Comparison of ENCODE assay signal across 1 cellular context in genomic region chr7:102079140-102080002, GRCh38.
TF ChIP-seq lines count a peak whose summit lies in the region.

No MANE protein-coding gene starts in this region.

TF ChIP-seq in K562, 482 proteins besides CTCF, POLR2A, EP300 and RAD21 (continued from another document):
- TF ChIP-seq ATF3 (IDR thresholded peaks at IDR 0.05): peak; percentile 43; the same call in 1 of the 2 replicates
- TF ChIP-seq ATF3 (CRISPR knock-in tag; conservative IDR thresholded peaks at IDR 0.05): no peak
- peak in 1 of 2 experiments; percentile 28; a peak in 1 of 4 replicates for TF ChIP-seq KDM1A (IDR thresholded peaks at IDR 0.05)
- peak; percentile 26; the same call in 1 of the 2 replicates for TF ChIP-seq SMARCA5 (IDR thresholded peaks at IDR 0.05)
- peak; percentile 40; the same call in 1 of the 2 replicates for TF ChIP-seq MEF2A (IDR thresholded peaks at IDR 0.05; ENCODE audit: control insufficient read depth, low read depth, low read length)
- TF ChIP-seq TEAD2 (tag; IDR thresholded peaks at IDR 0.05): no peak
- TF ChIP-seq LARP7 (IDR thresholded peaks at IDR 0.05): peak; percentile 60; the same call in 1 of the 2 replicates
- peak; percentile 1; the same call in 1 of the 2 replicates for TF ChIP-seq PHF8 (IDR thresholded peaks at IDR 0.05; ENCODE audit: borderline replicate concordance, low read length)
- TF ChIP-seq, protein P1, sequence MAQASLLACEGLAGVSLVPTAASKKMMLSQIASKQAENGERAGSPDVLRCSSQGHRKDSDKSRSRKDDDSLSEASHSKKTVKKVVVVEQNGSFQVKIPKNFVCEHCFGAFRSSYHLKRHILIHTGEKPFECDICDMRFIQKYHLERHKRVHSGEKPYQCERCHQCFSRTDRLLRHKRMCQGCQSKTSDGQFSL (CRISPR knock-in tag; IDR thresholded peaks at IDR 0.05): no peak
- TF ChIP-seq, protein P1 (tag; IDR thresholded peaks at IDR 0.05): 0 out of 4 replicates have a peak, but pooled peaks of 1 of the 2 experiments have one; percentile 15
- 0 out of 2 replicates have a peak, but pooled peaks have one; percentile 6 for TF ChIP-seq ZNF263 (CRISPR knock-in tag; IDR thresholded peaks at IDR 0.05; ENCODE audit: borderline replicate concordance)
- peak; percentile 77; the same call in 1 of the 2 replicates for TF ChIP-seq ZNF121 (CRISPR knock-in tag; conservative IDR thresholded peaks at IDR 0.05)
- TF ChIP-seq NEUROD1 (IDR thresholded peaks at IDR 0.05; ENCODE audit: borderline replicate concordance, low read depth, low read length, partially characterized antibody): peak; percentile 64
- TF ChIP-seq ZNF583 (CRISPR knock-in tag; IDR thresholded peaks at IDR 0.05): no peak
- no peak for TF ChIP-seq CBX3 (IDR thresholded peaks at IDR 0.05; ENCODE audit: borderline replicate concordance in 1 of 2, low read length in 2 of 2)
- TF ChIP-seq SAFB2 (IDR thresholded peaks at IDR 0.05; ENCODE audit: borderline replicate concordance, low read depth, low read length, severe bottlenecking): no peak
- peak; percentile 48 for TF ChIP-seq RBM39 (optimal IDR thresholded peaks at IDR 0.05; ENCODE audit: low read depth, low read length)
- TF ChIP-seq RFX5 (IDR thresholded peaks at IDR 0.05; ENCODE audit: low read depth, low read length): no peak
- no peak for TF ChIP-seq ZNF253 (CRISPR knock-in tag; conservative IDR thresholded peaks at IDR 0.05)
- TF ChIP-seq KDM5B (IDR thresholded peaks at IDR 0.05; ENCODE audit: insufficient replicate concordance, low read depth, low read length): no peak
- no peak for TF ChIP-seq ZC3H8 (IDR thresholded peaks at IDR 0.05)
- peak; percentile 99 for TF ChIP-seq SPI1 (IDR thresholded peaks at IDR 0.05; ENCODE audit: borderline replicate concordance, low read depth, low read length)
- no peak for TF ChIP-seq EHMT2 (IDR thresholded peaks at IDR 0.05)
- TF ChIP-seq SUPT5H (IDR thresholded peaks at IDR 0.05): no peak
- TF ChIP-seq, protein P2, sequence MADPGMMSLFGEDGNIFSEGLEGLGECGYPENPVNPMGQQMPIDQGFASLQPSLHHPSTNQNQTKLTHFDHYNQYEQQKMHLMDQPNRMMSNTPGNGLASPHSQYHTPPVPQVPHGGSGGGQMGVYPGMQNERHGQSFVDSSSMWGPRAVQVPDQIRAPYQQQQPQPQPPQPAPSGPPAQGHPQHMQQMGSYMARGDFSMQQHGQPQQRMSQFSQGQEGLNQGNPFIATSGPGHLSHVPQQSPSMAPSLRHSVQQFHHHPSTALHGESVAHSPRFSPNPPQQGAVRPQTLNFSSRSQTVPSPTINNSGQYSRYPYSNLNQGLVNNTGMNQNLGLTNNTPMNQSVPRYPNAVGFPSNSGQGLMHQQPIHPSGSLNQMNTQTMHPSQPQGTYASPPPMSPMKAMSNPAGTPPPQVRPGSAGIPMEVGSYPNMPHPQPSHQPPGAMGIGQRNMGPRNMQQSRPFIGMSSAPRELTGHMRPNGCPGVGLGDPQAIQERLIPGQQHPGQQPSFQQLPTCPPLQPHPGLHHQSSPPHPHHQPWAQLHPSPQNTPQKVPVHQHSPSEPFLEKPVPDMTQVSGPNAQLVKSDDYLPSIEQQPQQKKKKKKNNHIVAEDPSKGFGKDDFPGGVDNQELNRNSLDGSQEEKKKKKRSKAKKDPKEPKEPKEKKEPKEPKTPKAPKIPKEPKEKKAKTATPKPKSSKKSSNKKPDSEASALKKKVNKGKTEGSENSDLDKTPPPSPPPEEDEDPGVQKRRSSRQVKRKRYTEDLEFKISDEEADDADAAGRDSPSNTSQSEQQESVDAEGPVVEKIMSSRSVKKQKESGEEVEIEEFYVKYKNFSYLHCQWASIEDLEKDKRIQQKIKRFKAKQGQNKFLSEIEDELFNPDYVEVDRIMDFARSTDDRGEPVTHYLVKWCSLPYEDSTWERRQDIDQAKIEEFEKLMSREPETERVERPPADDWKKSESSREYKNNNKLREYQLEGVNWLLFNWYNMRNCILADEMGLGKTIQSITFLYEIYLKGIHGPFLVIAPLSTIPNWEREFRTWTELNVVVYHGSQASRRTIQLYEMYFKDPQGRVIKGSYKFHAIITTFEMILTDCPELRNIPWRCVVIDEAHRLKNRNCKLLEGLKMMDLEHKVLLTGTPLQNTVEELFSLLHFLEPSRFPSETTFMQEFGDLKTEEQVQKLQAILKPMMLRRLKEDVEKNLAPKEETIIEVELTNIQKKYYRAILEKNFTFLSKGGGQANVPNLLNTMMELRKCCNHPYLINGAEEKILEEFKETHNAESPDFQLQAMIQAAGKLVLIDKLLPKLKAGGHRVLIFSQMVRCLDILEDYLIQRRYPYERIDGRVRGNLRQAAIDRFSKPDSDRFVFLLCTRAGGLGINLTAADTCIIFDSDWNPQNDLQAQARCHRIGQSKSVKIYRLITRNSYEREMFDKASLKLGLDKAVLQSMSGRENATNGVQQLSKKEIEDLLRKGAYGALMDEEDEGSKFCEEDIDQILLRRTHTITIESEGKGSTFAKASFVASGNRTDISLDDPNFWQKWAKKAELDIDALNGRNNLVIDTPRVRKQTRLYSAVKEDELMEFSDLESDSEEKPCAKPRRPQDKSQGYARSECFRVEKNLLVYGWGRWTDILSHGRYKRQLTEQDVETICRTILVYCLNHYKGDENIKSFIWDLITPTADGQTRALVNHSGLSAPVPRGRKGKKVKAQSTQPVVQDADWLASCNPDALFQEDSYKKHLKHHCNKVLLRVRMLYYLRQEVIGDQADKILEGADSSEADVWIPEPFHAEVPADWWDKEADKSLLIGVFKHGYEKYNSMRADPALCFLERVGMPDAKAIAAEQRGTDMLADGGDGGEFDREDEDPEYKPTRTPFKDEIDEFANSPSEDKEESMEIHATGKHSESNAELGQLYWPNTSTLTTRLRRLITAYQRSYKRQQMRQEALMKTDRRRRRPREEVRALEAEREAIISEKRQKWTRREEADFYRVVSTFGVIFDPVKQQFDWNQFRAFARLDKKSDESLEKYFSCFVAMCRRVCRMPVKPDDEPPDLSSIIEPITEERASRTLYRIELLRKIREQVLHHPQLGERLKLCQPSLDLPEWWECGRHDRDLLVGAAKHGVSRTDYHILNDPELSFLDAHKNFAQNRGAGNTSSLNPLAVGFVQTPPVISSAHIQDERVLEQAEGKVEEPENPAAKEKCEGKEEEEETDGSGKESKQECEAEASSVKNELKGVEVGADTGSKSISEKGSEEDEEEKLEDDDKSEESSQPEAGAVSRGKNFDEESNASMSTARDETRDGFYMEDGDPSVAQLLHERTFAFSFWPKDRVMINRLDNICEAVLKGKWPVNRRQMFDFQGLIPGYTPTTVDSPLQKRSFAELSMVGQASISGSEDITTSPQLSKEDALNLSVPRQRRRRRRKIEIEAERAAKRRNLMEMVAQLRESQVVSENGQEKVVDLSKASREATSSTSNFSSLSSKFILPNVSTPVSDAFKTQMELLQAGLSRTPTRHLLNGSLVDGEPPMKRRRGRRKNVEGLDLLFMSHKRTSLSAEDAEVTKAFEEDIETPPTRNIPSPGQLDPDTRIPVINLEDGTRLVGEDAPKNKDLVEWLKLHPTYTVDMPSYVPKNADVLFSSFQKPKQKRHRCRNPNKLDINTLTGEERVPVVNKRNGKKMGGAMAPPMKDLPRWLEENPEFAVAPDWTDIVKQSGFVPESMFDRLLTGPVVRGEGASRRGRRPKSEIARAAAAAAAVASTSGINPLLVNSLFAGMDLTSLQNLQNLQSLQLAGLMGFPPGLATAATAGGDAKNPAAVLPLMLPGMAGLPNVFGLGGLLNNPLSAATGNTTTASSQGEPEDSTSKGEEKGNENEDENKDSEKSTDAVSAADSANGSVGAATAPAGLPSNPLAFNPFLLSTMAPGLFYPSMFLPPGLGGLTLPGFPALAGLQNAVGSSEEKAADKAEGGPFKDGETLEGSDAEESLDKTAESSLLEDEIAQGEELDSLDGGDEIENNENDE (IDR thresholded peaks at IDR 0.05; ENCODE audit: low read depth, low read length): no peak
- TF ChIP-seq CREM (IDR thresholded peaks at IDR 0.05; ENCODE audit: low read depth): no peak
- 0 out of 4 replicates have a peak, but pooled peaks of 1 of the 2 experiments have one; percentile 27 for TF ChIP-seq ARNT (IDR thresholded peaks at IDR 0.05)
- TF ChIP-seq SMAD1 (IDR thresholded peaks at IDR 0.05; ENCODE audit: low read depth, low read length, partially characterized antibody): no peak
- TF ChIP-seq ZNF778 (CRISPR knock-in tag; IDR thresholded peaks at IDR 0.05): no peak
- no peak for TF ChIP-seq ZNF561 (CRISPR knock-in tag; conservative IDR thresholded peaks at IDR 0.05)
- TF ChIP-seq C11orf30 (IDR thresholded peaks at IDR 0.05; ENCODE audit: low read depth): peak; percentile 68
- TF ChIP-seq HDAC1 (IDR thresholded peaks at IDR 0.05): no peak
- TF ChIP-seq ZNF764 (CRISPR knock-in tag; IDR thresholded peaks at IDR 0.05; ENCODE audit: low read depth): no peak
- TF ChIP-seq NFE2 (IDR thresholded peaks at IDR 0.05; ENCODE audit: low read depth): peak; percentile 64
- 0 out of 2 replicates have a peak, but pooled peaks have one; percentile 2 for TF ChIP-seq JUND (IDR thresholded peaks at IDR 0.05; ENCODE audit: borderline replicate concordance, low read depth, low read length)
- TF ChIP-seq JUND (tag; IDR thresholded peaks at IDR 0.05; ENCODE audit: borderline replicate concordance, low read depth, low read length): no peak; the same call in 2 of the 3 replicates
- TF ChIP-seq, protein P3, sequence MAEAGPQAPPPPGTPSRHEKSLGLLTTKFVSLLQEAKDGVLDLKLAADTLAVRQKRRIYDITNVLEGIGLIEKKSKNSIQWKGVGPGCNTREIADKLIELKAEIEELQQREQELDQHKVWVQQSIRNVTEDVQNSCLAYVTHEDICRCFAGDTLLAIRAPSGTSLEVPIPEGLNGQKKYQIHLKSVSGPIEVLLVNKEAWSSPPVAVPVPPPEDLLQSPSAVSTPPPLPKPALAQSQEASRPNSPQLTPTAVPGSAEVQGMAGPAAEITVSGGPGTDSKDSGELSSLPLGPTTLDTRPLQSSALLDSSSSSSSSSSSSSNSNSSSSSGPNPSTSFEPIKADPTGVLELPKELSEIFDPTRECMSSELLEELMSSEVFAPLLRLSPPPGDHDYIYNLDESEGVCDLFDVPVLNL (CRISPR knock-in tag; IDR thresholded peaks at IDR 0.05; ENCODE audit: low read depth): no peak
- no peak for TF ChIP-seq NR2C1 (IDR thresholded peaks at IDR 0.05)
- 0 out of 2 replicates have a peak, but pooled peaks have one; percentile 34 for TF ChIP-seq NR2C1 (tag; IDR thresholded peaks at IDR 0.05)
- no peak for TF ChIP-seq ZNF324 (CRISPR knock-in tag; IDR thresholded peaks at IDR 0.05)
- peak; percentile 64 for TF ChIP-seq BCOR (IDR thresholded peaks at IDR 0.05)
- no peak for TF ChIP-seq ZNF436 (CRISPR knock-in tag; IDR thresholded peaks at IDR 0.05)
- TF ChIP-seq MYC (IDR thresholded peaks at IDR 0.05; ENCODE audit: low read depth, low read length): 0 out of 2 replicates have a peak, but pooled peaks have one; percentile 10
- no peak for TF ChIP-seq MYC (CRISPR knock-in tag; IDR thresholded peaks at IDR 0.05; ENCODE audit: borderline replicate concordance, low read depth)
- 0 out of 2 replicates have a peak, but pooled peaks have one; percentile 33 for TF ChIP-seq MAFG (tag; conservative IDR thresholded peaks at IDR 0.05)
- peak; percentile 58; the same call in 1 of the 2 replicates for TF ChIP-seq MEF2D (tag; conservative IDR thresholded peaks at IDR 0.05; ENCODE audit: low read depth)
- peak; percentile 63; the same call in 1 of the 2 replicates for TF ChIP-seq ZNF316 (IDR thresholded peaks at IDR 0.05)
